18 cellular contexts compared by ENCODE assay signal in genomic region chr16:68991075-68991474, GRCh38.
"Had no signal": no experiment of that assay in that cellular context is flagged by ENCODE, and none has a peak within 500 bp of the region (broad histone marks: within the 10 kb centered on the region; RNA-seq: fewer than 3 reads in every experiment).

No MANE protein-coding gene starts in this region.

- H3K27ac ChIP-seq: heart left ventricle, ovary, suprapubic skin, thyroid gland had no signal

- H3K4me1 ChIP-seq: suprapubic skin had no signal

- DNase-seq: effector memory CD8-positive, alpha-beta T cell; erythroblast; heart left ventricle; hippocampal formation; kidney glomerular epithelial cell; natural killer cell; ovary; right cardiac atrium; small intestine; stimulated activated CD4-positive, alpha-beta T cell treated with anti-CD3 and anti-CD28 coated beads, Interleukin-12 subunit alpha, Interleukin-12 subunit beta, amount 100 ng/mL, for 4 hours; stimulated activated CD4-positive, alpha-beta T cell treated with anti-CD3 and anti-CD28 coated beads, Interleukin-2, amount 100 ng/mL, for 48 hours; stimulated activated naive CD8-positive, alpha-beta T cell treated with anti-CD3 and anti-CD28 coated beads, Interleukin-15, Interleukin-2, amounts not matched to agents 100 U/mL and 50 U/mL, for 24 hours; thyroid gland had no signal

- ATAC-seq: effector memory CD8-positive, alpha-beta T cell; heart left ventricle; left lobe of liver; natural killer cell; right cardiac atrium; stimulated activated naive CD8-positive, alpha-beta T cell treated with anti-CD3 and anti-CD28 coated beads, Interleukin-15, Interleukin-2, amounts not matched to agents 100 U/mL and 50 U/mL, for 24 hours had no signal

- H3K4me3 ChIP-seq: heart left ventricle, ovary, suprapubic skin, thyroid gland had no signal

- H3K36me3 ChIP-seq: heart left ventricle, ovary, suprapubic skin, thyroid gland had no signal

- H3K27me3 ChIP-seq: heart left ventricle, ovary, suprapubic skin, thyroid gland had no signal

- H3K9me3 ChIP-seq: heart left ventricle, ovary, suprapubic skin, thyroid gland had no signal

- FAIRE-seq: colon, frontal cortex, small intestine, urothelium cell line had no signal
